Comparison of ENCODE assay signal across 19 cellular contexts in the genomic region with DNA sequence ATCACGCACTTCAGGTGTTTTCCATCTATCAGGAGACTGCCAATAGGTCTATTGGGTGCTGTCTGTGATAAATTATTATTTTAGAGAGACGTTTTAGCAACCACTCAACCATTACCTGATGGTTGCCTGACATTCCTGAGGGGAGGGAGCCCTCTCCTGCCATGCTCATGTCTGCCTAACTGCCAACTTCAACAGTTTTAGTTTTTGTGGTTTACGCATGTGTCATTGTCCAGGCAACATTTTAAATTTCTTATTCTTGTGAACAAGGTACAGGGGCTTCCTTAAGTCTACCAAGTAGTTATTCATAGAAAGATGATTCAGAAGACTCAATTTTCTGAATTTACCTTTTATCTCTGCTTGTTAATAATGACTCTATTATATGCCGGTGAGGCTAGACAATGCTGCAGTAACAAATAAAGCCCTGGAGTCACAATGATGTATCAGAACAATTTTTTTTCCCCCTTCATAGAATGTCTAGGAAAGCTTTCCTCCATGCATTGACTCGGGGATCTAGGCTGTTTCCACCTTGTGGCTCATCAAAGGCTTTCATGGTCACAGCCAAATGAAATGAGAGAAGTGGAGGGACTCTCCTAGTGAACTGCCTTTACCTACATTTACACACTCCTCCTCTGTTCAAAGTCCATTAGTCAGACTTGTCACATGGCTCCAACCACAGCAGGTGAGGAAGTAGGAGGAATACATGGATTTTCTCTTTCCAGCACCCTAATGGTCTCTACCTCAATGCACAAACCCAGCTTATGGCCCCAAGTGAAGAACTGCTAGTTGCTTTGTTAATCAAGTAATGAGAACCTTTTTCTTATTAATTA.
"Had no signal": no experiment of that assay in that cellular context is flagged by ENCODE, and none has a peak within 500 bp of the region (broad histone marks: within the 10 kb centered on the region; RNA-seq: fewer than 3 reads in every experiment).

No MANE protein-coding gene starts in this region.

- H3K4me1 ChIP-seq: adrenal gland, gastrocnemius medialis, lower lobe of right lung, psoas muscle, upper lobe of left lung had no signal

- H3K4me3 ChIP-seq: adrenal gland, coronary artery, gastrocnemius medialis, lower lobe of right lung, psoas muscle, upper lobe of left lung had no signal

- H3K4me1 Mint-ChIP-seq: natural killer cell had no signal

- H3K27ac Mint-ChIP-seq: activated T-helper 17 cell treated with anti-CD3 and anti-CD28 coated beads, Interleukin-2, amount 50 U/mL, for 72 hours; natural killer cell; T-helper 17 cell; WTC11 had no signal

- H3K36me3 ChIP-seq: adrenal gland, gastrocnemius medialis, lower lobe of right lung, upper lobe of left lung had no signal

- H3K9me3 ChIP-seq: adrenal gland, gastrocnemius medialis, lower lobe of right lung, psoas muscle, upper lobe of left lung had no signal

- H3K4me3 Mint-ChIP-seq: activated T-helper 17 cell treated with anti-CD3 and anti-CD28 coated beads, Interleukin-2, amount 50 U/mL, for 72 hours; natural killer cell; T-helper 17 cell; WTC11 had no signal

- H3K36me3 Mint-ChIP-seq: natural killer cell had no signal

- H3K27me3 Mint-ChIP-seq: activated T-helper 17 cell treated with anti-CD3 and anti-CD28 coated beads, Interleukin-2, amount 50 U/mL, for 72 hours; T-helper 17 cell had no signal

- H3K27me3 ChIP-seq: adrenal gland, gastrocnemius medialis, upper lobe of left lung had no signal

- H3K27ac ChIP-seq: adrenal gland, coronary artery, gastrocnemius medialis, lower lobe of right lung, psoas muscle, upper lobe of left lung had no signal

- DNase-seq: activated CD4-positive, alpha-beta T cell treated with anti-CD3 and anti-CD28 coated beads for 48 hours; activated naive CD4-positive, alpha-beta T cell treated with anti-CD3 and anti-CD28 coated beads, Interleukin-2, amount 50 U/mL, for 16 hours; adrenal gland; caudate nucleus; effector CD4-positive, alpha-beta T cell; gastrocnemius medialis; kidney; lower lobe of right lung; midbrain; natural killer cell; nucleus accumbens; psoas muscle; stimulated activated CD4-positive, alpha-beta T cell treated with anti-CD3 and anti-CD28 coated beads, Interleukin-2, amount 100 ng/mL, for 48 hours; stimulated activated naive CD4-positive, alpha-beta T cell treated with Interleukin-2 at 50 U/mL for 16 hours; T-helper 17 cell; upper lobe of left lung had no signal

- ATAC-seq: activated T-helper 17 cell treated with anti-CD3 and anti-CD28 coated beads, Interleukin-2, amount 50 U/mL, for 72 hours; gastrocnemius medialis; lower lobe of right lung; natural killer cell; psoas muscle; T-helper 17 cell; WTC11 had no signal

- H3K9me3 Mint-ChIP-seq: activated T-helper 17 cell treated with anti-CD3 and anti-CD28 coated beads, Interleukin-2, amount 50 U/mL, for 72 hours; natural killer cell had no signal
